ENCODE assay signal across 8 cellular contexts in genomic region chr19:37907735-37908066, GRCh38. TPM values are rescaled to one million over a fixed set of nuclear protein-coding genes. Genes with fewer than 3 reads are reported as not detected.
A peak's percentile ranks its signal among the peaks of the same experiment; 100 is the strongest.
DNase-seq lines count a peak whose midpoint lies in the region; ATAC-seq and TF ChIP-seq lines count a peak whose summit lies in the region.

No MANE protein-coding gene starts in this region.

- peaks cover 19% of the 10 kb centered on the region for H3K4me1 Mint-ChIP-seq in Caco-2 (ENCODE audit: low read depth, unreplicated experiment)

- H3K27me3 ChIP-seq in Caco-2 (replicated peaks; ENCODE audit: control insufficient read depth, insufficient read depth, low read length) = no peaks in the 10 kb centered on the region
- H3K27me3 ChIP-seq in effector memory CD4-positive, alpha-beta T cell (replicated peaks; ENCODE audit: control insufficient read depth, insufficient read depth, low read length, poor library complexity, severe bottlenecking) = no peaks in the 10 kb centered on the region
- H3K27me3 ChIP-seq in neutrophil = no peaks in the 10 kb centered on the region

- peaks cover 21% of the 10 kb centered on the region for H3K36me3 Mint-ChIP-seq in Caco-2 (ENCODE audit: insufficient read depth, unreplicated experiment)

- H3K36me3 ChIP-seq in Caco-2 (ENCODE audit: control insufficient read depth, insufficient read depth, low read length) = no peaks in the 10 kb centered on the region
- H3K36me3 ChIP-seq in effector memory CD4-positive, alpha-beta T cell (ENCODE audit: control insufficient read depth, insufficient read depth, low read length) = no peaks in the 10 kb centered on the region
- H3K36me3 ChIP-seq in neutrophil = no peaks in the 10 kb centered on the region

- TF ChIP-seq CTCF in Caco-2 (IDR thresholded peaks at IDR 0.05; ENCODE audit: insufficient read depth in 1 of 2, low read depth in 1 of 2, low read length in 1 of 2, severe bottlenecking in 1 of 2, unreplicated experiment in 1 of 2) (no peak), neutrophil (IDR thresholded peaks at IDR 0.05) (no peak)

- ATAC-seq in GM21390 (IDR thresholded peaks at IDR 0.05; ENCODE audit: unreplicated experiment) = no peak
- ATAC-seq in HG02623 (IDR thresholded peaks at IDR 0.05; ENCODE audit: unreplicated experiment) = no peak

- H3K9me3 ChIP-seq in Caco-2 (no peaks in the 10 kb centered on the region), neutrophil (no peaks in the 10 kb centered on the region)
- H3K9me3 ChIP-seq in effector memory CD4-positive, alpha-beta T cell (ENCODE audit: control insufficient read depth, low read length) = no peaks in the 10 kb centered on the region

- H3K4me3 Mint-ChIP-seq in Caco-2 (ENCODE audit: unreplicated experiment) = peak overlapping the region; percentile 84

- CTCF ChIA-PET in Caco-2 (lab: Charles Lee) = interaction anchor here (1.7 to 3.1 kb wide), 3 partner anchors 17 to 84 kb away, joined by 7 to 28 read pairs (median 26); no protein-coding TSS in a partner anchor

- POLR2A ChIA-PET in Caco-2 (lab: Charles Lee) = interaction anchor here (1.0 to 3.4 kb wide), 9 partner anchors 10 to 1780 kb away, joined by 3 to 102 read pairs (median 10); no protein-coding TSS in a partner anchor

- DNase-seq in Caco-2 (no peak), NCI-H2227 treated with DMSO at 0.1 percent for 48 hours (lab: John Stamatoyannopoulos, UW) (peak; percentile 62), amniotic stem cell (lab: John Stamatoyannopoulos, UW) (no peak), hepatic stellate cell (ENCODE audit: low spot score) (no peak)
- no peak for DNase-seq in effector memory CD4-positive, alpha-beta T cell

- H3K4me3 ChIP-seq in Caco-2 (ENCODE audit: low read depth, low read length) = peak overlapping the region; percentile 77
- peak overlapping the region; percentile 94 for H3K4me3 ChIP-seq in effector memory CD4-positive, alpha-beta T cell (ENCODE audit: insufficient read depth, low read depth, low read length, poor library complexity, severe bottlenecking)
- H3K4me3 ChIP-seq in neutrophil (ENCODE audit: low read depth in 1 of 2, low read length in 1 of 2) = peak overlapping the region; percentile 87 to 94

- no peaks in the 10 kb centered on the region for H3K9me3 Mint-ChIP-seq in Caco-2 (ENCODE audit: unreplicated experiment)

- H3K4me1 ChIP-seq in Caco-2 (peaks cover 20% of the 10 kb centered on the region), neutrophil (ENCODE audit: control insufficient read depth in 1 of 2, insufficient read depth in 1 of 2, low read depth in 1 of 2, low read length in 1 of 2) (peaks cover 9 to 12% of the 10 kb centered on the region in 2 experiments)
- peaks cover 6% of the 10 kb centered on the region for H3K4me1 ChIP-seq in effector memory CD4-positive, alpha-beta T cell (ENCODE audit: control insufficient read depth, insufficient read depth, low read length, poor library complexity, severe bottlenecking)

- H3K27ac Mint-ChIP-seq in Caco-2 (ENCODE audit: unreplicated experiment) = peak overlapping the region; percentile 88

- H3K27me3 Mint-ChIP-seq in Caco-2 (ENCODE audit: insufficient read depth, unreplicated experiment) = no peaks in the 10 kb centered on the region

- H3K27ac ChIP-seq in effector memory CD4-positive, alpha-beta T cell (ENCODE audit: insufficient read depth, low read length, poor library complexity, severe bottlenecking) = no peak overlapping the region
- no peak overlapping the region for H3K27ac ChIP-seq in neutrophil

- BruUV-seq in Caco-2 (replicated peaks; lab: Mats Ljungman, UMichigan) = TSS peak; percentile 50

- intact Hi-C loops in Caco-2 (cut with micrococcal nuclease; ENCODE audit: unreplicated experiment) = loop anchor here (1.0 to 2.0 kb wide), 3 partner anchors 13 to 429 kb away; no protein-coding TSS in a partner anchor

RNA-seq across cellular contexts. Expression of gene SIPA1L3, which starts 0.7 kb away (rescaled TPM):
- 125 and 129 TPM in 2 replicates for total RNA-seq in Caco-2 (2022)

RNA-seq across cellular contexts. Expression of gene WDR87, which starts 1.3 kb away (rescaled TPM):
- not detected in 2 replicates for total RNA-seq in Caco-2 (2022)
